ENCODE assay signal across 2 cellular contexts in the genomic region with DNA sequence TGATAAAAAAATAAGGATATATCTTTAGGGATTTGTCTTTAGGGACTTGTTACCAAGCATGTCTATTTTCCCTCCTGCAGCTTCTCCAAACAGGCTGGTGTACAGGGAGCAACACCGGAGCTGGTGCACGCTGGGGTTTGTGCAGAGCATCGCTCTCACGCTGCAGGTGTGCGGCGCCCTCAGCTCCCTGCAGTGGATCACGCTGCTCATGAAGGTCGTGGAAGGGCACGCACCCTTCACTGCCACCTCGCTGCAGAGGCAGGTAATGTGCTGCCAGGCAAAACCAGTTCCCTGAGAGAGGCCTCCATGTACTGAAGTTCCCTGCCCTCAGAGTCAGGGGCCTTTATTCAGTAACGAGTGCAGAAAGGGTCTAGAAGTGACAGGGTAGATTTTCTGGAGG. TPM values are rescaled to one million over a fixed set of nuclear protein-coding genes. Genes with fewer than 3 reads are reported as not detected.
"Had no signal": no experiment of that assay in that cellular context is flagged by ENCODE, and none has a peak within 500 bp of the region (broad histone marks: within the 10 kb centered on the region; RNA-seq: fewer than 3 reads in every experiment).

No MANE protein-coding gene starts in this region.

RNA-seq across cellular contexts. Expression of a gene that starts 58.0 kb away (rescaled TPM):
- total RNA-seq: G401, GM12878 had no signal
